In genomic region chrX:140724337-140725105, GRCh38 we compare ENCODE assay signal across 20 cellular contexts. TPM values are rescaled to one million over a fixed set of nuclear protein-coding genes. Genes with fewer than 3 reads are reported as not detected.
DNase-seq lines count a peak whose midpoint lies in the region; ATAC-seq and TF ChIP-seq lines count a peak whose summit lies in the region.
"Had no signal": no experiment of that assay in that cellular context is flagged by ENCODE, and none has a peak within 500 bp of the region (broad histone marks: within the 10 kb centered on the region; RNA-seq: fewer than 3 reads in every experiment).

No MANE protein-coding gene starts in this region.

- H4K8ac ChIP-seq in H9 (replicated peaks; ENCODE audit: insufficient read length, low read depth, low read length), result peak overlapping the region; percentile 3

- no peak overlapping the region for H2BK20ac ChIP-seq in H9 (ENCODE audit: low read depth, low read length, poor library complexity, severe bottlenecking)

- no peak overlapping the region for H2AFZ ChIP-seq in H9 (ENCODE audit: low read length)

- no peak overlapping the region for H2BK15ac ChIP-seq in H9 (ENCODE audit: low read depth, low read length)

- no peak overlapping the region for H4K5ac ChIP-seq in H9 (ENCODE audit: insufficient read length, low read depth, low read length)

- WGBS in H9 (ENCODE audit: extremely low coverage, insufficient read length, low lambda C conversion rate), result 100% methylated on average over 4 of the region's 6 CpGs

- TF ChIP-seq CTCF in H9 (conservative IDR thresholded peaks at IDR 0.05) (no peak), fibroblast of mammary gland (conservative IDR thresholded peaks at IDR 0.05; ENCODE audit: control insufficient read depth, insufficient read depth, low read depth, low read length) (no peak)

- no peaks in the 10 kb centered on the region for H3K27me3 ChIP-seq in H9 (ENCODE audit: insufficient read depth, low read length)

- DNase-seq in H9, result no peak
- DNase-seq in astrocyte of the hippocampus (ENCODE audit: low read depth, low spot score), result peak; percentile 40
- DNase-seq in fibroblast of mammary gland (ENCODE audit: low read depth), result peak; percentile 4
- DNase-seq in renal cortical epithelial cell (ENCODE audit: low read depth), result peak; percentile 4
- no peak for DNase-seq in midbrain (lab: John Stamatoyannopoulos, UW)
- no peak for DNase-seq in activated CD4-positive, alpha-beta T cell treated with anti-CD3 and anti-CD28 coated beads for 4 hours
- DNase-seq: DMS79 treated with DMSO at 0.1 percent for 48 hours; GOT3; NCI-H1105; NCI-H146; NCI-H2029; NCI-H345; NCI-H524; NCI-H774; NK-92 treated with Interleukin-12 subunit alpha and Interleukin-12 subunit beta, amount 100 ng/mL, for 24 hours had no signal

- H3K4ac ChIP-seq in H9 (ENCODE audit: low read depth, low read length), result no peak overlapping the region

- no peak overlapping the region for H4K91ac ChIP-seq in H9 (ENCODE audit: insufficient read length, low read depth, low read length)

- no peak overlapping the region for H3K9ac ChIP-seq in H9 (ENCODE audit: extremely low read depth, insufficient read length, low read length)
- H3K9ac ChIP-seq: KMS-11 had no signal

- H3K4me2 ChIP-seq in H9 (ENCODE audit: insufficient read depth, insufficient read length, low read length), result no peak overlapping the region
- H3K4me2 ChIP-seq: KMS-11 had no signal

- H3K23ac ChIP-seq in H9 (ENCODE audit: insufficient read length, low read depth, low read length), result no peak overlapping the region

- H3K4me3 ChIP-seq in fibroblast of mammary gland (ENCODE audit: control insufficient read depth, low read depth, low read length), result no peak overlapping the region

- no peak overlapping the region for H3K27ac Mint-ChIP-seq in H9
- H3K27ac Mint-ChIP-seq: CD4-positive, CD25-positive, alpha-beta regulatory T cell had no signal

- H3K36me3 Mint-ChIP-seq in H9 (ENCODE audit: insufficient read depth in 1 of 3, low read depth in 3 of 3), result peaks cover 0 to under 1% (median 0%) of the 10 kb centered on the region in 3 experiments; a peak in 2 of 7 replicates
- H3K36me3 Mint-ChIP-seq: CD4-positive, CD25-positive, alpha-beta regulatory T cell had no signal

- no peak overlapping the region for H3K56ac ChIP-seq in H9 (ENCODE audit: insufficient read length, low read depth, low read length)

- H3K14ac ChIP-seq in H9 (ENCODE audit: insufficient read depth, low read length), result no peak overlapping the region

- no peaks in the 10 kb centered on the region for H3K4me1 Mint-ChIP-seq in H9
- H3K4me1 Mint-ChIP-seq: CD4-positive, CD25-positive, alpha-beta regulatory T cell had no signal

- no peak for ATAC-seq in HG03108 (IDR thresholded peaks at IDR 0.05; ENCODE audit: unreplicated experiment)
- ATAC-seq: Panc1, SK-N-SH treated with all-trans-retinoic acid at 6 μM for 48 hours had no signal

- no peaks in the 10 kb centered on the region for H3K79me2 ChIP-seq in H9 (ENCODE audit: insufficient read depth, low read length)

- H2BK12ac ChIP-seq in H9 (ENCODE audit: insufficient read length, low read depth, low read length), result no peak overlapping the region

- H3K23me2 ChIP-seq in H9 (ENCODE audit: insufficient read length, low read depth, low read length, poor library complexity, severe bottlenecking), result no peaks in the 10 kb centered on the region

- no peaks in the 10 kb centered on the region for H4K20me1 ChIP-seq in H9 (ENCODE audit: control insufficient read depth, insufficient read depth, insufficient read length)

- no peak overlapping the region for H2BK5ac ChIP-seq in H9 (ENCODE audit: insufficient read length, low read length)

- no peak overlapping the region for H2BK120ac ChIP-seq in H9 (ENCODE audit: low read depth, low read length, poor library complexity, severe bottlenecking)

- no peak overlapping the region for H3K18ac ChIP-seq in H9 (ENCODE audit: insufficient read length, low read depth, low read length)

- H3K4me1 ChIP-seq in H9 (ENCODE audit: insufficient read depth, low read length), result no peaks in the 10 kb centered on the region

- H3K27me3 Mint-ChIP-seq in H9 (ENCODE audit: low read depth), result no peaks in the 10 kb centered on the region
- H3K27me3 Mint-ChIP-seq: CD4-positive, CD25-positive, alpha-beta regulatory T cell had no signal

- H3K9me3 ChIP-seq in H9 (ENCODE audit: control insufficient read depth, low read depth, low read length), result peaks cover 34% of the 10 kb centered on the region

- no peaks in the 10 kb centered on the region for H3K79me1 ChIP-seq in H9 (ENCODE audit: insufficient read depth, low read depth, low read length, poor library complexity, severe bottlenecking)

- H3K4me3 Mint-ChIP-seq in H9, result no peak overlapping the region
- H3K4me3 Mint-ChIP-seq: CD4-positive, CD25-positive, alpha-beta regulatory T cell had no signal

- H2AK5ac ChIP-seq in H9 (ENCODE audit: insufficient read length, low read length), result no peak overlapping the region

- H3T11ph ChIP-seq in H9 (ENCODE audit: low read length), result no peak overlapping the region

- H3K9me3 Mint-ChIP-seq in H9, result no peaks in the 10 kb centered on the region; a peak in 1 of 5 replicates
- H3K9me3 Mint-ChIP-seq: CD4-positive, CD25-positive, alpha-beta regulatory T cell had no signal

- peak overlapping the region; percentile 1 for H3K27ac ChIP-seq in H9 (ENCODE audit: insufficient read length, low read depth, low read length)
- H3K27ac ChIP-seq: KMS-11 had no signal

RNA-seq across cellular contexts. Expression of gene LINC00632, which starts 15.0 kb away (rescaled TPM):
- total RNA-seq in H9 (2021) (42.2 and 46.3 TPM in 2 replicates), renal cortical epithelial cell (under 0.01 and 0.35 TPM in 2 replicates)

Comparison
In these comparisons a context has a peak if more than half of its experiments do, and no peak if none do; other contexts are left out.
1. DNase-seq: peak in astrocyte of the hippocampus (single experiment), fibroblast of mammary gland (single experiment) and renal cortical epithelial cell (single experiment); none in H9 (single experiment), midbrain (single experiment) and activated CD4-positive, alpha-beta T cell treated with anti-CD3 and anti-CD28 coated beads for 4 hours (0 of 2).
2. RNA of gene LINC00632, which starts 15.0 kb away (total RNA-seq): 42.2 to 46.3 TPM in H9; under 0.01 to 0.35 TPM in renal cortical epithelial cell; every median in the first group is over 10 times any median in the second.